Comparison of ENCODE assay signal across 10 cellular contexts in the genomic region with DNA sequence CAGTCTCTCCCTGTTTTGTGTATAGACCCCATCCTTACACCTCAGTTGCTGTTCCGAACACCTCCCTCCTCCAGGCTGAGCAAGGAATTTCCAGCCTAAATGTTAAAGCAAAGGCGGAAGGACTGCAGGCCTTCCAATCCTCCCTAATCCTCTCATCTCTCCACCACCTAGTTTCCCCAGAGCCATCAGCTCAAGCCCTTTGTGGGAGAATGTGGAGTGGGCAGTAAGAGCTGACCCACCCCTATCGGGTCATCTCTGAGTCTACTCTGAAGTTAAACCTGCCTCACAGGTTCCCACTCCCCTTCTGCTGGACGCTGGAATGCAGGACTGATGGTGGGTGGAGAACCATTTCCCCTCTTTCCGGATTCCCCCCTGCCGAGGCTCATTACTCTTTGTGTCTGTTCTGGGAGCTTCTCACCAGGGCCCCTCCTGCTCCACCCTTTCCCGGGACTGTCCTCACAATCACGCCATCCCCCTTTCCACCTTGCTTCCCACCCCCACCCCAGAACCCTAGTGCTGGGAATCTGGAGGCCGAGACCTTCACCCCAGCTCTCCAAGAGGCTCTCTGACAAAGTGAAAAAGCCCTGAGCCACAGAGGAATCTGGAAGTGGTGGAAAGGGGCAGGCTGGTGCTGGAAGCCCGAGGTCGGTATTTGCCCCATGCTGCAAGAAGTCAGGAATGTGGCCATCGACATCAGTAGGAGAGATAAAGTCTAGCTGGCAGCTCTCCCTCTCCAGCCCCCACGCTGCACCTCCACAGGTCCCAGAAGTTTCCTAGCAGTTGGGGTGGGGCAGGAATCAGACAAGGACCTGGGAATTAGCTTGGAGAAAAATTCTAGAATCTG. TPM values are rescaled to one million over a fixed set of nuclear protein-coding genes. Genes with fewer than 3 reads are reported as not detected.
A peak's percentile ranks its signal among the peaks of the same experiment; 100 is the strongest.
DNase-seq lines count a peak whose midpoint lies in the region; FAIRE-seq and TF ChIP-seq lines count a peak whose summit lies in the region.
"Had no signal": no experiment of that assay in that cellular context is flagged by ENCODE, and none has a peak within 500 bp of the region (broad histone marks: within the 10 kb centered on the region; RNA-seq: fewer than 3 reads in every experiment).

No MANE protein-coding gene starts in this region.

- H3K36me3 ChIP-seq in MG63, result peaks cover 13% of the 10 kb centered on the region
- peaks cover 3% of the 10 kb centered on the region for H3K36me3 ChIP-seq in mesendoderm (ENCODE audit: control insufficient read depth, insufficient read depth, low read length)

- no peaks in the 10 kb centered on the region for H3K9me3 ChIP-seq in MG63

- H2BK120ac ChIP-seq in mesendoderm (ENCODE audit: low read depth, low read length), result peak overlapping the region; percentile 84

- H3K79me1 ChIP-seq in mesendoderm (ENCODE audit: low read length), result peaks cover 6% of the 10 kb centered on the region

- H3K79me2 ChIP-seq in mesendoderm (ENCODE audit: control insufficient read depth, insufficient read depth, low read length), result peaks cover 16% of the 10 kb centered on the region

- DNase-seq in AG08396 (ENCODE audit: low spot score), result peak; percentile 45
- peak; percentile 46 for DNase-seq in MG63
- DNase-seq in ecto neural progenitor cell (ENCODE audit: low spot score), result peak; percentile 77
- DNase-seq in mesendoderm, result peak; percentile 99
- DNase-seq in erythroblast (lab: John Stamatoyannopoulos, UW), result no peak
- no peak for DNase-seq in GM12891 (ENCODE audit: insufficient read length, low spot score)
- no peak for DNase-seq in KBM-7
- DNase-seq in NCI-H1930 (lab: John Stamatoyannopoulos, UW), result no peak
- DNase-seq: CD4-positive, alpha-beta T cell; NCI-H1092 treated with DMSO at 0.1 percent for 48 hours had no signal

- H2BK15ac ChIP-seq in mesendoderm (replicated peaks; ENCODE audit: low read depth), result no peak overlapping the region

- peak overlapping the region; percentile 99 for H3K18ac ChIP-seq in mesendoderm (ENCODE audit: low read length)

- no peak overlapping the region for H4K8ac ChIP-seq in mesendoderm (ENCODE audit: low read depth, low read length)

- H3K27me3 ChIP-seq in MG63 (no peaks in the 10 kb centered on the region), mesendoderm (ENCODE audit: insufficient read depth, low read length, poor library complexity) (no peaks in the 10 kb centered on the region)

- no CpG with 5 or more reads among the region's 13 CpGs for WGBS in mesendoderm (ENCODE audit: extremely low coverage, insufficient coverage, low lambda C conversion rate)

- H3K27ac ChIP-seq in mesendoderm (ENCODE audit: low read depth, low read length), result peak overlapping the region; percentile 96

- peak overlapping the region; percentile 36 for H2BK5ac ChIP-seq in mesendoderm (ENCODE audit: low read length)

- no peak overlapping the region for H4K5ac ChIP-seq in mesendoderm (ENCODE audit: low read length)

- no peak overlapping the region for H3K4me3 ChIP-seq in MG63
- H3K4me3 ChIP-seq in mesendoderm (ENCODE audit: low read length), result no peak overlapping the region

- TF ChIP-seq POLR2A in erythroblast (IDR thresholded peaks at IDR 0.05; ENCODE audit: low read length) (no peak), GM12891 (IDR thresholded peaks at IDR 0.05; ENCODE audit: low read depth, low read length) (no peak)

- H3K9ac ChIP-seq in mesendoderm (ENCODE audit: low read length), result peak overlapping the region; percentile 64

- H3K56ac ChIP-seq in mesendoderm (ENCODE audit: low read length), result peak overlapping the region; percentile 80

- FAIRE-seq in GM12891 (lab: Jason Lieb, UNC), result no peak

- no peak overlapping the region for H3K23ac ChIP-seq in mesendoderm (ENCODE audit: low read length)

- H3K4me1 ChIP-seq in mesendoderm (ENCODE audit: control insufficient read depth, low read depth, low read length), result peaks cover 43% of the 10 kb centered on the region

- in situ Hi-C loops in KBM-7 (cut with MboI; ENCODE audit: low pct_unique_long_range_greater_than_20kb, low sequenced_read_pairs), result no loop called here

- H3K4ac ChIP-seq in mesendoderm (ENCODE audit: low read depth, low read length), result peak overlapping the region; percentile 100

- no peak overlapping the region for H2AK5ac ChIP-seq in mesendoderm (ENCODE audit: low read length)

- H3K4me2 ChIP-seq in mesendoderm (ENCODE audit: low read length), result peak overlapping the region; percentile 10

TF ChIP-seq in GM12891, 5 proteins besides CTCF, POLR2A, EP300 and RAD21:
- no peak for TF ChIP-seq SPI1 (IDR thresholded peaks at IDR 0.05; ENCODE audit: low read depth, low read length)
- no peak for TF ChIP-seq TAF1 (IDR thresholded peaks at IDR 0.05; ENCODE audit: low read depth, low read length)
- no peak for TF ChIP-seq PAX5 (IDR thresholded peaks at IDR 0.05; ENCODE audit: insufficient read depth, low read length, severe bottlenecking)
- TF ChIP-seq POLR2AphosphoS5 (IDR thresholded peaks at IDR 0.05; ENCODE audit: low read depth, low read length), result no peak
- TF ChIP-seq POU2F2 (IDR thresholded peaks at IDR 0.05; ENCODE audit: low read depth, low read length), result no peak
TF ChIP-seq in GM12891: peak in this region for 0.

RNA-seq across cellular contexts. Expression of gene KRT18, which starts 3.3 kb away (rescaled TPM):
- total RNA-seq in MG63 (2014; rRNA removed; shearing (Covaris generic); ENCODE audit: low replicate concordance), result 104 and 136 TPM in 2 replicates
- 373 TPM for polyA plus RNA-seq in mesendoderm (2013, experiment 1 of 2)
- polyA plus RNA-seq in mesendoderm (2013, experiment 2 of 2), result 379 TPM
- polyA plus RNA-seq in GM12891 (2012; ENCODE audit: low read depth, missing spikeins), result 9.5 TPM

RNA-seq across cellular contexts. Expression of gene KRT8, which starts 40.7 kb away (rescaled TPM):
- total RNA-seq in MG63 (2014; rRNA removed; shearing (Covaris generic); ENCODE audit: low replicate concordance), result 39.2 and 44.4 TPM in 2 replicates
- polyA plus RNA-seq in mesendoderm (2013, experiment 1 of 2), result 450 TPM
- 461 TPM for polyA plus RNA-seq in mesendoderm (2013, experiment 2 of 2)
- polyA plus RNA-seq in GM12891 (2012; ENCODE audit: low read depth, missing spikeins), result 2.8 TPM

Comparison
In these comparisons a context has a peak if more than half of its experiments do, and no peak if none do; other contexts are left out.
1. DNase-seq: peak in AG08396 (single experiment), MG63 (single experiment), ecto neural progenitor cell (single experiment) and mesendoderm (single experiment); none in erythroblast (0 of 2), GM12891 (single experiment), KBM-7 (single experiment) and NCI-H1930 (0 of 2).